Comparison of ENCODE assay signal across 18 cellular contexts in the genomic region with DNA sequence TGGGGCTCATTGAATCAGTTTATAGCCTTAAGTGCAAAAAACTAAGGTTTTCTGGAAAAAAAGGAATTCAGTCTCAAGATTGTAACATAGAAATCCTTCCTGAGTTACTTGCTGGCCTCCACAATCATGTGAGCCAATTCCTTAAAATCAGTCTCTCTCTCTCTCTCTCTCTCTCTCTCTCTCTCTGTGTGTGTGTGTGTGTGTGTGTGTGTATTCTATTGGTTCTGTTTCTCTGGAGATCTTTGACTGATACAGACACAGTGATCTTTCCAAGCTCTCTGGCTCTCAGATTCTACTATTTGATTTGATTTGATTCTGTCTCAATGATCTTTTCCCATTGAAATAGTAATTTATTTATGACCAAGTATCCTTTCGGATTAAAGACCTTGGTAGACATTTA.
DNase-seq lines count a peak whose midpoint lies in the region; ATAC-seq lines count a peak whose summit lies in the region.
"Had no signal": no experiment of that assay in that cellular context is flagged by ENCODE, and none has a peak within 500 bp of the region (broad histone marks: within the 10 kb centered on the region; RNA-seq: fewer than 3 reads in every experiment).

No MANE protein-coding gene starts in this region.

- no peak overlapping the region for H2BK5ac ChIP-seq in mesenchymal stem cell (ENCODE audit: low read depth, low read length, poor library complexity, severe bottlenecking)

- H3K4me2 ChIP-seq in GM23248 (ENCODE audit: unreplicated experiment) (no peak overlapping the region), mesenchymal stem cell (ENCODE audit: low read length, poor library complexity, severe bottlenecking) (no peak overlapping the region)
- H3K4me2 ChIP-seq: BLaER1 treated with 17β-estradiol and CSF1 and Interleukin-3, amounts not matched to agents 10 nM and 100 nM; GM23338 had no signal

- H3K4me3 ChIP-seq in GM23248 (no peak overlapping the region), mesenchymal stem cell (ENCODE audit: insufficient read depth in 1 of 2, low read depth in 1 of 2, low read length in 2 of 2) (no peak overlapping the region)
- H3K4me3 ChIP-seq: BLaER1 treated with 17β-estradiol and CSF1 and Interleukin-3, amounts not matched to agents 10 nM and 100 nM; GM23338 had no signal

- no peaks in the 10 kb centered on the region for H3K79me2 ChIP-seq in GM23248 (ENCODE audit: insufficient read depth)

- no peaks in the 10 kb centered on the region for H4K20me1 ChIP-seq in GM23248 (ENCODE audit: insufficient read depth)
- H4K20me1 ChIP-seq: BLaER1 treated with 17β-estradiol and CSF1 and Interleukin-3, amounts not matched to agents 10 nM and 100 nM had no signal

- H3K4me3 Mint-ChIP-seq in activated CD8-positive, alpha-beta T cell treated with anti-CD3 and anti-CD28 coated beads, Interleukin-2, amount 10 ng/mL, durations not matched to agents 7 days and 5 days = no peak overlapping the region
- H3K4me3 Mint-ChIP-seq: CD8-positive, alpha-beta memory T cell; GM23338 had no signal

- DNase-seq in GM23248 = peak; percentile 12
- peak; percentile 8 for DNase-seq in astrocyte of the hippocampus (ENCODE audit: low read depth, low spot score)
- peak; percentile 41 for DNase-seq in fibroblast of peridontal ligament (ENCODE audit: extremely low read depth)
- peak; percentile 37 for DNase-seq in mesenchymal stem cell
- no peak for DNase-seq in activated CD8-positive, alpha-beta T cell treated with anti-CD3 and anti-CD28 coated beads, Interleukin-2, amount 10 ng/mL, durations not matched to agents 7 days and 5 days
- no peak for DNase-seq in substantia nigra (lab: John Stamatoyannopoulos, UW)
- no peak for DNase-seq in C1 segment of cervical spinal cord (lab: John Stamatoyannopoulos, UW)
- DNase-seq: CD8-positive, alpha-beta memory T cell; GDM1; HCEC 1CT; KG1; MV-4-11; NCI-H1694 treated with DMSO at 0.1 percent for 48 hours; NK-92 treated with Interleukin-12 subunit alpha and Interleukin-12 subunit beta, amount 100 ng/mL, for 24 hours had no signal

- no peak overlapping the region for H3K14ac ChIP-seq in mesenchymal stem cell (ENCODE audit: low read length in 2 of 2)

- H3K23ac ChIP-seq in mesenchymal stem cell (ENCODE audit: low read length in 2 of 2) = no peak overlapping the region

- H3K9me2 ChIP-seq in GM23248 (ENCODE audit: insufficient read depth) = no peaks in the 10 kb centered on the region

- no peaks in the 10 kb centered on the region for H3K9me3 Mint-ChIP-seq in activated CD8-positive, alpha-beta T cell treated with anti-CD3 and anti-CD28 coated beads, Interleukin-2, amount 10 ng/mL, durations not matched to agents 7 days and 5 days (ENCODE audit: insufficient read depth)
- H3K9me3 Mint-ChIP-seq: CD8-positive, alpha-beta memory T cell; GM23338 had no signal

- H3K36me3 ChIP-seq in GM23248 (ENCODE audit: low read depth) = no peaks in the 10 kb centered on the region
- no peaks in the 10 kb centered on the region for H3K36me3 ChIP-seq in mesenchymal stem cell (ENCODE audit: control insufficient read depth in 1 of 2, insufficient read depth in 2 of 2, low read depth in 1 of 2, low read length in 2 of 2)
- H3K36me3 ChIP-seq: BLaER1 treated with 17β-estradiol and CSF1 and Interleukin-3, amounts not matched to agents 10 nM and 100 nM had no signal

- no peak overlapping the region for H2BK12ac ChIP-seq in mesenchymal stem cell (ENCODE audit: low read length in 2 of 2)

- H2BK15ac ChIP-seq in mesenchymal stem cell (ENCODE audit: low read depth, poor library complexity, severe bottlenecking) = no peak overlapping the region

- no peak overlapping the region for H4K8ac ChIP-seq in mesenchymal stem cell (ENCODE audit: low read length)

- no peak for ATAC-seq in activated CD8-positive, alpha-beta T cell treated with anti-CD3 and anti-CD28 coated beads, Interleukin-2, amount 10 ng/mL, durations not matched to agents 7 days and 5 days
- ATAC-seq in GM18502 (IDR thresholded peaks at IDR 0.05; ENCODE audit: poor library complexity, unreplicated experiment) = no peak
- ATAC-seq: GM23338, Right ventricle myocardium inferior had no signal

- H2AFZ ChIP-seq in GM23248 (no peak overlapping the region), mesenchymal stem cell (ENCODE audit: low read depth, low read length) (no peak overlapping the region)
- H2AFZ ChIP-seq: GM23338 had no signal

- no peaks in the 10 kb centered on the region for H3K27me3 Mint-ChIP-seq in activated CD8-positive, alpha-beta T cell treated with anti-CD3 and anti-CD28 coated beads, Interleukin-2, amount 10 ng/mL, durations not matched to agents 7 days and 5 days (ENCODE audit: low read depth)

- no peak overlapping the region for H2BK120ac ChIP-seq in mesenchymal stem cell (ENCODE audit: low read depth, low read length)

- whole genome bisulfite sequencing in GM23248 (ENCODE audit: low coverage in 1 of 2, low lambda C conversion rate in 2 of 2, missing lambda C conversion rate in 2 of 2), 2 experiments = 96 to 100% methylated on average over 1 of the region's 1 CpG
- no CpG with 5 or more reads among the region's 1 CpG for WGBS in mesenchymal stem cell

- H3K4ac ChIP-seq in mesenchymal stem cell (ENCODE audit: low read depth in 1 of 2, low read length in 2 of 2) = no peak overlapping the region

- no peak overlapping the region for H2AK5ac ChIP-seq in mesenchymal stem cell (ENCODE audit: low read length, severe bottlenecking)

- H3K9me3 ChIP-seq in GM23248 (ENCODE audit: low read depth) (no peaks in the 10 kb centered on the region), mesenchymal stem cell (ENCODE audit: control insufficient read depth, low read length) (no peaks in the 10 kb centered on the region)
- H3K9me3 ChIP-seq: BLaER1 treated with 17β-estradiol and CSF1 and Interleukin-3, amounts not matched to agents 10 nM and 100 nM had no signal

- H3K4me1 ChIP-seq in GM23248 (ENCODE audit: insufficient read depth) (peaks cover 39% of the 10 kb centered on the region), mesenchymal stem cell (ENCODE audit: control insufficient read depth, insufficient read depth, low read depth, low read length) (peaks cover 4% of the 10 kb centered on the region)

- no peaks in the 10 kb centered on the region for H3K27me3 ChIP-seq in GM23248 (replicated peaks; ENCODE audit: insufficient read depth)
- H3K27me3 ChIP-seq in mesenchymal stem cell (ENCODE audit: control insufficient read depth in 1 of 2, insufficient read depth in 1 of 2, low read length in 2 of 2) = no peaks in the 10 kb centered on the region
- H3K27me3 ChIP-seq: BLaER1 treated with 17β-estradiol and CSF1 and Interleukin-3, amounts not matched to agents 10 nM and 100 nM had no signal

- H3K36me3 Mint-ChIP-seq in activated CD8-positive, alpha-beta T cell treated with anti-CD3 and anti-CD28 coated beads, Interleukin-2, amount 10 ng/mL, durations not matched to agents 7 days and 5 days (ENCODE audit: low read depth) = no peaks in the 10 kb centered on the region
- H3K36me3 Mint-ChIP-seq: CD8-positive, alpha-beta memory T cell had no signal

- H3K18ac ChIP-seq in mesenchymal stem cell (ENCODE audit: low read depth in 1 of 2, low read length in 2 of 2) = no peak overlapping the region

- peaks cover 35% of the 10 kb centered on the region for H3F3A ChIP-seq in GM23248 (ENCODE audit: insufficient read depth)

- in situ Hi-C loops in GM23248 (cut with MboI) = no loop called here

- no peak overlapping the region for H3K27ac ChIP-seq in GM23248
- no peak overlapping the region for H3K27ac ChIP-seq in mesenchymal stem cell (ENCODE audit: low read length, poor library complexity, severe bottlenecking)
- no peak overlapping the region for H3K27ac ChIP-seq in substantia nigra (ENCODE audit: low read depth, low read length, poor library complexity, severe bottlenecking)
- H3K27ac ChIP-seq: BLaER1 treated with 17β-estradiol and CSF1 and Interleukin-3, amounts not matched to agents 10 nM and 100 nM had no signal

- POLR2A ChIA-PET in activated CD8-positive, alpha-beta T cell treated with anti-CD3 and anti-CD28 coated beads, Interleukin-2, amount 10 ng/mL, durations not matched to agents 7 days and 5 days (lab: Charles Lee) = no interaction called here

- no peaks in the 10 kb centered on the region for H3K79me1 ChIP-seq in mesenchymal stem cell (replicated peaks; ENCODE audit: low read length, poor library complexity, severe bottlenecking)

- no peaks in the 10 kb centered on the region for H3K4me1 Mint-ChIP-seq in activated CD8-positive, alpha-beta T cell treated with anti-CD3 and anti-CD28 coated beads, Interleukin-2, amount 10 ng/mL, durations not matched to agents 7 days and 5 days (ENCODE audit: low read depth)
- H3K4me1 Mint-ChIP-seq: CD8-positive, alpha-beta memory T cell had no signal

- no peak overlapping the region for H4K91ac ChIP-seq in mesenchymal stem cell (ENCODE audit: low read length)

- H3K27ac Mint-ChIP-seq in activated CD8-positive, alpha-beta T cell treated with anti-CD3 and anti-CD28 coated beads, Interleukin-2, amount 10 ng/mL, durations not matched to agents 7 days and 5 days = no peak overlapping the region
- H3K27ac Mint-ChIP-seq: GM23338 had no signal

- CTCF ChIA-PET in activated CD8-positive, alpha-beta T cell treated with anti-CD3 and anti-CD28 coated beads, Interleukin-2, amount 10 ng/mL, durations not matched to agents 7 days and 5 days (lab: Charles Lee) = no interaction called here

- H3K9ac ChIP-seq in GM23248 (no peak overlapping the region), mesenchymal stem cell (ENCODE audit: low read length) (no peak overlapping the region)
- H3K9ac ChIP-seq: BLaER1 treated with 17β-estradiol and CSF1 and Interleukin-3, amounts not matched to agents 10 nM and 100 nM had no signal

Comparison
In these comparisons a context has a peak if more than half of its experiments do, and no peak if none do; other contexts are left out.
1. DNase-seq: peak in GM23248 (single experiment), astrocyte of the hippocampus (single experiment), fibroblast of peridontal ligament (single experiment) and mesenchymal stem cell (single experiment); none in activated CD8-positive, alpha-beta T cell treated with anti-CD3 and anti-CD28 coated beads, Interleukin-2, amount 10 ng/mL, durations not matched to agents 7 days and 5 days (single experiment), substantia nigra (0 of 49) and C1 segment of cervical spinal cord (0 of 14).